ENCODE assay signal across 8 cellular contexts in genomic region chr3:121834079-121834730, GRCh38. TPM values are rescaled to one million over a fixed set of nuclear protein-coding genes. Genes with fewer than 3 reads are reported as not detected.
DNase-seq lines count a peak whose midpoint lies in the region; ATAC-seq, FAIRE-seq and TF ChIP-seq lines count a peak whose summit lies in the region.

No MANE protein-coding gene starts in this region.

- DNase-seq in AG04450 (ENCODE audit: low read depth, low spot score), result no peak
- peak; percentile 4 for DNase-seq in GM12892 (ENCODE audit: insufficient read length)
- DNase-seq in RPMI8226, result peak; percentile 19
- DNase-seq in endothelial cell (ENCODE audit: low spot score), result no peak
- DNase-seq in ecto neural progenitor cell (ENCODE audit: low spot score), result no peak
- no peak for DNase-seq in retina

- no peak for ATAC-seq in HG03565 (IDR thresholded peaks at IDR 0.05; ENCODE audit: unreplicated experiment)

- H3K9me3 ChIP-seq in AG04450 (ENCODE audit: control insufficient read depth, insufficient read depth, low read length) (no peaks in the 10 kb centered on the region), muscle layer of duodenum (ENCODE audit: control insufficient read depth in 1 of 2, low read length in 2 of 2) (no peaks in the 10 kb centered on the region)

- peaks cover 4 to 6% of the 10 kb centered on the region in 2 donors for H3K36me3 ChIP-seq in muscle layer of duodenum (ENCODE audit: control insufficient read depth in 1 of 2, insufficient read depth in 2 of 2, low read length in 2 of 2)

- CTCF ChIA-PET in AG04450 (lab: Charles Lee), result interaction anchor here (1.1 kb wide), 1 partner anchor 14 kb away, joined by 4 read pairs; no protein-coding TSS in a partner anchor

- peaks cover 6 to 8% of the 10 kb centered on the region in 2 donors for H3K4me1 ChIP-seq in muscle layer of duodenum (ENCODE audit: control insufficient read depth in 1 of 2, insufficient read depth in 2 of 2, low read length in 2 of 2)

- H3K27me3 Mint-ChIP-seq in endothelial cell (ENCODE audit: unreplicated experiment), result peaks cover 6% of the 10 kb centered on the region

- TF ChIP-seq CTCF in AG04450 (IDR thresholded peaks at IDR 0.05; ENCODE audit: low read depth, low read length), result no peak
- TF ChIP-seq CTCF in endothelial cell (IDR thresholded peaks at IDR 0.05; ENCODE audit: unreplicated experiment), result no peak

- H3K27ac ChIP-seq in AG04450 (ENCODE audit: low read depth, low read length), result peak overlapping the region; percentile 69
- peak overlapping the region; percentile 80 for H3K27ac ChIP-seq in muscle layer of duodenum (ENCODE audit: low read length)

- H3K27ac Mint-ChIP-seq in endothelial cell (ENCODE audit: unreplicated experiment), result peak overlapping the region; percentile 22

- POLR2A ChIA-PET in AG04450 (lab: Yijun Ruan, JAX), result interaction anchor here (0.6 kb wide), 1 partner anchor 365 kb away, joined by 4 read pairs; no protein-coding TSS in a partner anchor

- H3K4me1 Mint-ChIP-seq in endothelial cell (ENCODE audit: unreplicated experiment), result peaks cover 17% of the 10 kb centered on the region

- H3K4me3 ChIP-seq in AG04450 (ENCODE audit: low read depth, low read length) (peak overlapping the region; percentile 88), muscle layer of duodenum (ENCODE audit: low read depth in 1 of 2, low read length in 2 of 2) (peak overlapping the region; percentile 79 to 89)

- TF ChIP-seq POLR2A in GM12892 (IDR thresholded peaks at IDR 0.05; ENCODE audit: low read depth, low read length), result no peak

- peak; percentile 79 for FAIRE-seq in GM12892 (lab: Jason Lieb, UNC)

- H3K9me3 Mint-ChIP-seq in endothelial cell (ENCODE audit: unreplicated experiment), result no peaks in the 10 kb centered on the region

- H3K4me3 Mint-ChIP-seq in endothelial cell (ENCODE audit: unreplicated experiment), result peak overlapping the region; percentile 96

- H3K27me3 ChIP-seq in AG04450 (ENCODE audit: control insufficient read depth, insufficient read depth, low read length), result no peaks in the 10 kb centered on the region
- H3K27me3 ChIP-seq in muscle layer of duodenum (ENCODE audit: low read depth, low read length), result no peaks in the 10 kb centered on the region

- peaks cover 7% of the 10 kb centered on the region for H3K36me3 Mint-ChIP-seq in endothelial cell (ENCODE audit: low read depth, unreplicated experiment)

RNA-seq across cellular contexts. Expression of gene IQCB1, which starts 0.7 kb away (rescaled TPM):
- polyA plus RNA-seq in AG04450 (2011; rRNA removed), result 14.3 and 19.3 TPM in 2 replicates
- polyA minus RNA-seq in AG04450 (2011; rRNA and poly(A)+ RNA removed), result 10.2 and 16.8 TPM in 2 replicates
- 51.2 TPM for polyA plus RNA-seq in GM12892 (2012; ENCODE audit: missing spikeins)
- total RNA-seq in endothelial cell (ENCODE audit: unreplicated experiment), result 22.5 TPM

RNA-seq across cellular contexts. Expression of gene EAF2, which starts 0.8 kb away (rescaled TPM):
- 1.5 and 2.5 TPM in 2 replicates for polyA plus RNA-seq in AG04450 (2011; rRNA removed)
- 1.2 and 2.7 TPM in 2 replicates for polyA minus RNA-seq in AG04450 (2011; rRNA and poly(A)+ RNA removed)
- 52.4 TPM for polyA plus RNA-seq in GM12892 (2012; ENCODE audit: missing spikeins)
- 4.0 TPM for total RNA-seq in endothelial cell (ENCODE audit: unreplicated experiment)

RNA-seq across cellular contexts. Expression of gene SLC15A2, which starts 60.0 kb away (rescaled TPM):
- 0.52 and 0.63 TPM in 2 replicates for polyA plus RNA-seq in AG04450 (2011; rRNA removed)
- polyA minus RNA-seq in AG04450 (2011; rRNA and poly(A)+ RNA removed), result 0.18 and 1.00 TPM in 2 replicates
- polyA plus RNA-seq in GM12892 (2012; ENCODE audit: missing spikeins), result 3.1 TPM
- total RNA-seq in endothelial cell (ENCODE audit: unreplicated experiment), result 4.9 TPM

Comparison
In these comparisons a context has a peak if more than half of its experiments do, and no peak if none do; other contexts are left out.
1. DNase-seq: peak in GM12892 (single experiment) and RPMI8226 (single experiment); none in AG04450 (single experiment), endothelial cell (single experiment), ecto neural progenitor cell (single experiment) and retina (single experiment).